Comparison of ENCODE assay signal across 28 cellular contexts in genomic region chr5:116437922-116438578, GRCh38.
DNase-seq lines count a peak whose midpoint lies in the region; ATAC-seq and TF ChIP-seq lines count a peak whose summit lies in the region.
"Had no signal": no experiment of that assay in that cellular context is flagged by ENCODE, and none has a peak within 500 bp of the region (broad histone marks: within the 10 kb centered on the region; RNA-seq: fewer than 3 reads in every experiment).

No MANE protein-coding gene starts in this region.

- no peak overlapping the region for H4K5ac ChIP-seq in mesendoderm (ENCODE audit: low read length)

- H3K36me3 Mint-ChIP-seq in endodermal cell (ENCODE audit: low read depth), result no peaks in the 10 kb centered on the region
- peaks cover 30% of the 10 kb centered on the region for H3K36me3 Mint-ChIP-seq in activated T-cell treated with anti-CD3 and anti-CD28 coated beads, Interleukin-2, amount 50 U/mL, for 4 hours (ENCODE audit: insufficient read depth)
- H3K36me3 Mint-ChIP-seq: natural killer cell had no signal

- peak; percentile 8 for DNase-seq in NCI-H748 (lab: John Stamatoyannopoulos, UW; ENCODE audit: unreplicated experiment)
- DNase-seq in NCI-H748 treated with DMSO at 0.1 percent for 48 hours (lab: John Stamatoyannopoulos, UW), result no peak
- DNase-seq in endodermal cell, result no peak
- peak; percentile 88 for DNase-seq in mesendoderm
- no peak for DNase-seq in activated T-cell treated with anti-CD3 and anti-CD28 coated beads, Interleukin-2, amount 50 U/mL, for 4 hours
- DNase-seq: 8988T; activated CD4-positive, alpha-beta T cell treated with anti-CD3 and anti-CD28 coated beads, Interleukin-2, amount 10 ng/mL, durations not matched to agents 24 days and 14 days; activated naive CD4-positive, alpha-beta T cell treated with anti-CD3 and anti-CD28 coated beads for 36 hours; activated T-cell treated with anti-CD3 and anti-CD28 coated beads, Interleukin-2, amount 50 U/mL, for 48 hours; amniotic stem cell; cortex of kidney; GOT3; Kasumi-1; natural killer cell; NCI-H187; OCI-M1; pancreas; right lobe of liver; stimulated activated CD4-positive, alpha-beta T cell treated with anti-CD3 and anti-CD28 coated beads, Interleukin-15, amount 100 ng/mL, for 24 hours; stimulated activated naive CD8-positive, alpha-beta T cell treated with anti-CD3 and anti-CD28 coated beads, Interleukin-15, amount 100 ng/mL, for 72 hours; trophoblast cell had no signal

- H3K23ac ChIP-seq in mesendoderm (ENCODE audit: low read length), result no peak overlapping the region

- H3K79me1 ChIP-seq in mesendoderm (ENCODE audit: low read length), result no peaks in the 10 kb centered on the region

- no peak for TF ChIP-seq CTCF in endodermal cell (conservative IDR thresholded peaks at IDR 0.05)

- H2BK120ac ChIP-seq in mesendoderm (ENCODE audit: low read depth, low read length), result no peak overlapping the region

- H3K27me3 ChIP-seq in endodermal cell (ENCODE audit: control insufficient read depth, insufficient read depth, low read length, poor library complexity, severe bottlenecking), result no peaks in the 10 kb centered on the region
- no peaks in the 10 kb centered on the region for H3K27me3 ChIP-seq in mesendoderm (ENCODE audit: insufficient read depth, low read length, poor library complexity)
- H3K27me3 ChIP-seq: pancreas, right lobe of liver had no signal

- no peaks in the 10 kb centered on the region for H3K79me2 ChIP-seq in mesendoderm (ENCODE audit: control insufficient read depth, insufficient read depth, low read length)

- H3K4me3 Mint-ChIP-seq in endodermal cell, result no peak overlapping the region
- H3K4me3 Mint-ChIP-seq in activated T-cell treated with anti-CD3 and anti-CD28 coated beads, Interleukin-2, amount 50 U/mL, for 4 hours, result no peak overlapping the region
- H3K4me3 Mint-ChIP-seq: activated CD4-positive, alpha-beta T cell treated with anti-CD3 and anti-CD28 coated beads, Interleukin-2, amount 10 ng/mL, durations not matched to agents 24 days and 14 days; activated naive CD4-positive, alpha-beta T cell treated with anti-CD3 and anti-CD28 coated beads for 36 hours; mesothelial cell of epicardium; natural killer cell; stimulated activated naive CD8-positive, alpha-beta T cell treated with anti-CD3 and anti-CD28 coated beads, Interleukin-15, amount 100 ng/mL, for 72 hours; T-helper 2 cell treated with Interferon-gamma antibody and Interleukin-4, amounts not matched to agents 5 μg/mL and 100 μg/mL, for 36 hours had no signal

- H3K36me3 ChIP-seq in endodermal cell (ENCODE audit: control insufficient read depth, insufficient read depth, low read length), result no peaks in the 10 kb centered on the region
- H3K36me3 ChIP-seq in mesendoderm (ENCODE audit: control insufficient read depth, insufficient read depth, low read length), result no peaks in the 10 kb centered on the region
- H3K36me3 ChIP-seq: pancreas, right lobe of liver had no signal

- H2BK5ac ChIP-seq in mesendoderm (ENCODE audit: low read length), result no peak overlapping the region

- H3K4me1 ChIP-seq in endodermal cell (ENCODE audit: control insufficient read depth, insufficient read depth, low read length), result peaks cover 22% of the 10 kb centered on the region
- peaks cover 2% of the 10 kb centered on the region for H3K4me1 ChIP-seq in mesendoderm (ENCODE audit: control insufficient read depth, low read depth, low read length)
- H3K4me1 ChIP-seq: pancreas had no signal

- H3K9me3 Mint-ChIP-seq in endodermal cell, result no peaks in the 10 kb centered on the region
- no peaks in the 10 kb centered on the region for H3K9me3 Mint-ChIP-seq in activated T-cell treated with anti-CD3 and anti-CD28 coated beads, Interleukin-2, amount 50 U/mL, for 4 hours
- H3K9me3 Mint-ChIP-seq: activated CD4-positive, alpha-beta T cell treated with anti-CD3 and anti-CD28 coated beads, Interleukin-2, amount 10 ng/mL, durations not matched to agents 24 days and 14 days; activated naive CD4-positive, alpha-beta T cell treated with anti-CD3 and anti-CD28 coated beads for 36 hours; natural killer cell; stimulated activated naive CD8-positive, alpha-beta T cell treated with anti-CD3 and anti-CD28 coated beads, Interleukin-15, amount 100 ng/mL, for 72 hours; T-helper 2 cell treated with Interferon-gamma antibody and Interleukin-4, amounts not matched to agents 5 μg/mL and 100 μg/mL, for 36 hours had no signal

- no peak overlapping the region for H2AK5ac ChIP-seq in mesendoderm (ENCODE audit: low read length)

- H3K4me3 ChIP-seq in endodermal cell (ENCODE audit: low read length) (peak overlapping the region; percentile 19), mesendoderm (ENCODE audit: low read length) (no peak overlapping the region)
- H3K4me3 ChIP-seq: pancreas, right lobe of liver had no signal

- no peaks in the 10 kb centered on the region for H3K9me3 ChIP-seq in endodermal cell (ENCODE audit: control insufficient read depth, low read length)
- H3K9me3 ChIP-seq: pancreas, right lobe of liver had no signal

- no peak overlapping the region for H3K27ac ChIP-seq in endodermal cell (ENCODE audit: low read depth, low read length)
- no peak overlapping the region for H3K27ac ChIP-seq in mesendoderm (ENCODE audit: low read depth, low read length)
- peak overlapping the region; percentile 93 for H3K27ac ChIP-seq in temporal lobe (ENCODE audit: low read depth, low read length)
- H3K27ac ChIP-seq: pancreas, right lobe of liver, VCaP had no signal

- ATAC-seq in activated T-cell treated with anti-CD3 and anti-CD28 coated beads, Interleukin-2, amount 50 U/mL, for 4 hours, result no peak
- ATAC-seq in GM18520 (IDR thresholded peaks at IDR 0.05; ENCODE audit: unreplicated experiment), result no peak
- ATAC-seq in HG02884 (IDR thresholded peaks at IDR 0.05; ENCODE audit: unreplicated experiment), result no peak
- ATAC-seq: left lobe of liver; natural killer cell; pancreas; stimulated activated naive CD8-positive, alpha-beta T cell treated with anti-CD3 and anti-CD28 coated beads, Interleukin-15, amount 100 ng/mL, for 72 hours had no signal

- H3K27ac Mint-ChIP-seq in endodermal cell, result peak overlapping the region; percentile 83
- H3K27ac Mint-ChIP-seq: activated CD4-positive, alpha-beta T cell treated with anti-CD3 and anti-CD28 coated beads, Interleukin-2, amount 10 ng/mL, durations not matched to agents 24 days and 14 days; activated naive CD4-positive, alpha-beta T cell treated with anti-CD3 and anti-CD28 coated beads for 36 hours; mesothelial cell of epicardium; natural killer cell; stimulated activated naive CD8-positive, alpha-beta T cell treated with anti-CD3 and anti-CD28 coated beads, Interleukin-15, amount 100 ng/mL, for 72 hours; T-helper 2 cell treated with Interferon-gamma antibody and Interleukin-4, amounts not matched to agents 5 μg/mL and 100 μg/mL, for 36 hours had no signal

- H3K4me1 Mint-ChIP-seq in endodermal cell, result peaks cover 69% of the 10 kb centered on the region
- no peaks in the 10 kb centered on the region for H3K4me1 Mint-ChIP-seq in activated T-cell treated with anti-CD3 and anti-CD28 coated beads, Interleukin-2, amount 50 U/mL, for 4 hours (ENCODE audit: low read depth)
- H3K4me1 Mint-ChIP-seq: activated CD4-positive, alpha-beta T cell treated with anti-CD3 and anti-CD28 coated beads, Interleukin-2, amount 10 ng/mL, durations not matched to agents 24 days and 14 days; natural killer cell; stimulated activated naive CD8-positive, alpha-beta T cell treated with anti-CD3 and anti-CD28 coated beads, Interleukin-15, amount 100 ng/mL, for 72 hours had no signal

- H3K4ac ChIP-seq in mesendoderm (ENCODE audit: low read depth, low read length), result no peak overlapping the region

- H3K4me2 ChIP-seq in mesendoderm (ENCODE audit: low read length), result no peak overlapping the region

- no peak overlapping the region for H3K56ac ChIP-seq in mesendoderm (ENCODE audit: low read length)

- H3K18ac ChIP-seq in mesendoderm (ENCODE audit: low read length), result no peak overlapping the region

- H3K9ac ChIP-seq in endodermal cell (ENCODE audit: extremely low read depth, low read length, poor library complexity, severe bottlenecking), result no peak overlapping the region
- no peak overlapping the region for H3K9ac ChIP-seq in mesendoderm (ENCODE audit: low read length)

- H3K27me3 Mint-ChIP-seq in endodermal cell (ENCODE audit: insufficient read depth), result no peaks in the 10 kb centered on the region
- no peaks in the 10 kb centered on the region for H3K27me3 Mint-ChIP-seq in activated T-cell treated with anti-CD3 and anti-CD28 coated beads, Interleukin-2, amount 50 U/mL, for 4 hours (ENCODE audit: low read depth)
- H3K27me3 Mint-ChIP-seq: activated CD4-positive, alpha-beta T cell treated with anti-CD3 and anti-CD28 coated beads, Interleukin-2, amount 10 ng/mL, durations not matched to agents 24 days and 14 days; stimulated activated naive CD8-positive, alpha-beta T cell treated with anti-CD3 and anti-CD28 coated beads, Interleukin-15, amount 100 ng/mL, for 72 hours had no signal

- H4K8ac ChIP-seq in mesendoderm (ENCODE audit: low read depth, low read length), result no peak overlapping the region

- H2BK15ac ChIP-seq in mesendoderm (replicated peaks; ENCODE audit: low read depth), result no peak overlapping the region

Comparison
In these comparisons a context has a peak if more than half of its experiments do, and no peak if none do; other contexts are left out.
1. DNase-seq: peak in NCI-H748 (single experiment) and mesendoderm (single experiment); none in NCI-H748 treated with DMSO at 0.1 percent for 48 hours (single experiment), endodermal cell (single experiment) and activated T-cell treated with anti-CD3 and anti-CD28 coated beads, Interleukin-2, amount 50 U/mL, for 4 hours (single experiment).